In the genomic region with DNA sequence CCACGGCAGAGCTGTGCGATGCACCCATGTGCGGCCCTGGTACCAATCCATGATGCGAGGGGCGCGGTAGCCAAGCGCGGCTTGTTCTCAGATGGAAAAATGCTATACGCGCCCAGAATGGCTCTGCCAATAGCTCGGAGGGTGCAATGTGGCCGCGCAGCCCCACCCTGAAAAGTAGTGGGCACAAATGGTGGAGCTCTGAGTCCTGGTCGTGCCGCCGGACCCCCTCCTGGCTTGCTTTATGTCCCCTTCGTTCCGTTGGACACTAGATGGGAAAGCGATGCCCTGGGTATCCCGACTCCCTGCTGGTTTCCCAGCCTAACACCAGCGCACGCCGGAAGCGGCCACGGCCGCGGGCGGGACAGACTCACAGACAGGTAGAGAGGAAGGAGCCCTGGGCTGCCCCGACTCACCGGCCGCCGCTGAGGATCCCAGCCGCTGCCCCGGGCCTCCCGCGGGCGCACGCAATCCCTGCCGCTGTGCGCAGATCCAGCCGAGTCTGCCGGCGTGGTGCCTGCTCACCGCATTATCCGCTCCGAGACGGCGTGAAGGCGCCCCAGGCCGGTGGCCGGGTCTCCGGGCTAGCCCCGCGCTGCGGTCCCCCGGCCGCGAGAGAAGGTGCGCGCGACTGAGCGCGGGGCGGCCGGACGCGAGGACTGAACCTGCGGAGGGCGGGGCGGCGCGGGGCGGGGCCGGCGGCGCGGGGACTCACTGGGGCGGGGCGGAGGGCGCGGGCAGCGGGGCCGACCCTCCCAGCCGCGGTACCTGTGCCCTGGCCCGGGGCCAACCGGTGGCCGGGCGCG, we compare ENCODE assay signal across 8 cellular contexts. TPM values are rescaled to one million over a fixed set of nuclear protein-coding genes. Genes with fewer than 3 reads are reported as not detected.
A peak's percentile ranks its signal among the peaks of the same experiment; 100 is the strongest.
DNase-seq lines count a peak whose midpoint lies in the region; ATAC-seq and TF ChIP-seq lines count a peak whose summit lies in the region.

Gene CDC42EP3, minus strand, starts transcription at position 630 of the 803 bp plus-strand sequence. CDS start 25,055 bp downstream, outside the sequence.

- H3K4me3 ChIP-seq in AG09309 (ENCODE audit: control insufficient read depth, low read depth, low read length), result peak within 1 kb of the TSS; percentile 82
- H3K4me3 ChIP-seq in OCI-LY1 (ENCODE audit: low read depth, low read length, poor library complexity, severe bottlenecking), result peak within 1 kb of the TSS; percentile 98
- H3K4me3 ChIP-seq in esophagus squamous epithelium, result peak within 1 kb of the TSS; percentile 69 to 88 (median 76)

- TF ChIP-seq CTCF in AG09309 (IDR thresholded peaks at IDR 0.05; ENCODE audit: control insufficient read depth, insufficient read depth, low read depth, low read length, missing control alignments) (no peak), OCI-LY1 (IDR thresholded peaks at IDR 0.05; ENCODE audit: low read length) (no peak), esophagus squamous epithelium (IDR thresholded peaks at IDR 0.05) (peak in 1 of 6 experiments; percentile 3), nephron (IDR thresholded peaks at IDR 0.05; ENCODE audit: unreplicated experiment in 3 of 3) (no peak)

- ATAC-seq in GM19023 (IDR thresholded peaks at IDR 0.05; ENCODE audit: unreplicated experiment) (peak; percentile 54), HG03175 (IDR thresholded peaks at IDR 0.05; ENCODE audit: unreplicated experiment) (peak; percentile 40)

- peak within 1 kb of the TSS; percentile 96 for H3K27ac Mint-ChIP-seq in activated T-cell treated with anti-CD3 and anti-CD28 coated beads, Interleukin-2, amount 50 U/mL, for 24 hours
- H3K27ac Mint-ChIP-seq in nephron, result peak within 1 kb of the TSS; percentile 69 to 84 (median 83)

- 0 out of 2 replicates have a peak, but pooled peaks cover 6% of the 10 kb centered on the region for H3F3A ChIP-seq in OCI-LY1 (ENCODE audit: insufficient read depth, low read length)

- peak within 1 kb of the TSS; percentile 74 for H2AFZ ChIP-seq in OCI-LY1 (ENCODE audit: low read length)

- H3K9ac ChIP-seq in OCI-LY1 (ENCODE audit: low read length), result peak within 1 kb of the TSS; percentile 84

- peaks cover 43% of the 10 kb centered on the region for H3K4me1 ChIP-seq in OCI-LY1 (ENCODE audit: insufficient read depth, low read length, severe bottlenecking)
- peaks cover 6 to 71% (median 13%) of the 10 kb centered on the region in 3 donors for H3K4me1 ChIP-seq in esophagus squamous epithelium

- H4K20me1 ChIP-seq in OCI-LY1 (ENCODE audit: insufficient read depth, low read length), result no peaks in the 10 kb centered on the region

- no peaks in the 10 kb centered on the region for H3K9me3 Mint-ChIP-seq in activated T-cell treated with anti-CD3 and anti-CD28 coated beads, Interleukin-2, amount 50 U/mL, for 24 hours
- no peaks in the 10 kb centered on the region for H3K9me3 Mint-ChIP-seq in nephron

- H3K27ac ChIP-seq in OCI-LY1 (ENCODE audit: low read depth, low read length, poor library complexity, severe bottlenecking) (peak within 1 kb of the TSS; percentile 21), esophagus squamous epithelium (peak within 1 kb of the TSS; percentile 75 to 93 (median 91)), substantia nigra (ENCODE audit: low read depth, low read length, poor library complexity, severe bottlenecking) (peak within 1 kb of the TSS; percentile 30)

- H3K9me2 ChIP-seq in OCI-LY1 (ENCODE audit: low read depth, low read length), result no peaks in the 10 kb centered on the region

- H3K4me2 ChIP-seq in OCI-LY1 (ENCODE audit: low read length), result peak within 1 kb of the TSS; percentile 96

- H3K9me3 ChIP-seq in OCI-LY1 (ENCODE audit: low read length) (no peaks in the 10 kb centered on the region), esophagus squamous epithelium (no peaks in the 10 kb centered on the region)

- no peaks in the 10 kb centered on the region for H3K36me3 ChIP-seq in OCI-LY1 (ENCODE audit: insufficient read depth, low read length)
- no peaks in the 10 kb centered on the region for H3K36me3 ChIP-seq in esophagus squamous epithelium

- DNase-seq in AG09309 (ENCODE audit: low read depth) (no peak), esophagus squamous epithelium (lab: John Stamatoyannopoulos, UW) (no peak), substantia nigra (lab: John Stamatoyannopoulos, UW) (peak in 9 of 49 donors; percentile 8 to 68 (median 15))
- peak; percentile 83 for DNase-seq in activated T-cell treated with anti-CD3 and anti-CD28 coated beads, Interleukin-2, amount 50 U/mL, for 24 hours

- no peaks in the 10 kb centered on the region for H3K79me2 ChIP-seq in OCI-LY1 (ENCODE audit: insufficient read depth, low read length)

- no peaks in the 10 kb centered on the region for H3K27me3 ChIP-seq in OCI-LY1 (ENCODE audit: insufficient read depth, low read length)
- H3K27me3 ChIP-seq in esophagus squamous epithelium, result peaks cover 0 to 31% (median 0%) of the 10 kb centered on the region in 4 donors

- peaks cover 49% of the 10 kb centered on the region for H3K36me3 Mint-ChIP-seq in activated T-cell treated with anti-CD3 and anti-CD28 coated beads, Interleukin-2, amount 50 U/mL, for 24 hours (ENCODE audit: low read depth)
- H3K36me3 Mint-ChIP-seq in nephron (ENCODE audit: low read depth), result no peaks in the 10 kb centered on the region

- H3K4me1 Mint-ChIP-seq in activated T-cell treated with anti-CD3 and anti-CD28 coated beads, Interleukin-2, amount 50 U/mL, for 24 hours (ENCODE audit: low read depth), result peaks cover 59% of the 10 kb centered on the region
- H3K4me1 Mint-ChIP-seq in nephron, result peaks cover 54% of the 10 kb centered on the region

- H3K4me3 Mint-ChIP-seq in activated T-cell treated with anti-CD3 and anti-CD28 coated beads, Interleukin-2, amount 50 U/mL, for 24 hours, result peak within 1 kb of the TSS; percentile 96
- peak within 1 kb of the TSS; percentile 90 to 94 (median 90) for H3K4me3 Mint-ChIP-seq in nephron

- 0% methylated on average over 4 to 17 of the region's 90 CpGs for WGBS in esophagus squamous epithelium, 2 donors

- intact Hi-C loops in esophagus squamous epithelium (cut with DNase I), result no loop called here

- peak in 2 of 4 donors; percentile 66 to 90 for TF ChIP-seq POLR2A in esophagus squamous epithelium (IDR thresholded peaks at IDR 0.05)

- H3K27me3 Mint-ChIP-seq in activated T-cell treated with anti-CD3 and anti-CD28 coated beads, Interleukin-2, amount 50 U/mL, for 24 hours, result no peaks in the 10 kb centered on the region
- peaks cover 27% of the 10 kb centered on the region for H3K27me3 Mint-ChIP-seq in nephron (ENCODE audit: low read depth)

RNA-seq across cellular contexts. Expression of gene CDC42EP3, which starts in this region (rescaled TPM):
- 10 to 100 TPM in 2 of 4 donors, 1 to 10 TPM in 1, under 1 TPM in 1; 0.57 to 16.2 (median 9.9) TPM for total RNA-seq in esophagus squamous epithelium

Comparison
In these comparisons a context has a peak if more than half of its experiments do, and no peak if none do; other contexts are left out.
1. H3K27ac ChIP-seq: peak in every context shown above with its lines; median percentile 91 in esophagus squamous epithelium; 30 in substantia nigra; 21 in OCI-LY1.